Comparison of ENCODE assay signal across 8 cellular contexts in the genomic region with DNA sequence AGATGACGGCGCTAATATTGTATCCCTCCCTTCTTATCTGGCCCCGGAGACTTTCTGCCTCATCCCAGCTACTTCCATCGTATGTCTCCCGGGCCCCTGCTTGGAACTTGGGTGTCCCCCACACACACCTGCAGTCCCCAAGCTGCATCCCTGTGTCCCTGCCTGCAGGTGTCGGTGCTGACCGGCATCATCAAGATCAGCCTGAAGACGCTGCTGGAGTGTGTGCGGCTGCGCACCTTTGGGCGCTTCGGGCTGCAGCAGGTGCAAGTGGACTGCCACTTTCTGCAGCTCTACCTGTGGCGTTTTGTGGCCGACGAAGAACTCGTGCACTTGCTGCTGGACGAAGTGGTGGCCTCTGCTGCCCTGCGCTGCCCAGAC. TPM values are rescaled to one million over a fixed set of nuclear protein-coding genes. Genes with fewer than 3 reads are reported as not detected.
DNase-seq lines count a peak whose midpoint lies in the region; ATAC-seq and TF ChIP-seq lines count a peak whose summit lies in the region.

No MANE protein-coding gene starts in this region.

- no peak overlapping the region for H2AFZ ChIP-seq in GM23248

- H3K9me2 ChIP-seq in GM23248 (ENCODE audit: insufficient read depth): no peaks in the 10 kb centered on the region

- no peaks in the 10 kb centered on the region for H4K20me1 ChIP-seq in GM23248 (ENCODE audit: insufficient read depth)

- H3K27me3 Mint-ChIP-seq in T-helper 2 cell treated with Interferon-gamma antibody and Interleukin-4, amounts not matched to agents 5 μg/mL and 100 μg/mL, for 36 hours (ENCODE audit: low read depth): no peaks in the 10 kb centered on the region
- no peaks in the 10 kb centered on the region for H3K27me3 Mint-ChIP-seq in activated CD8-positive, alpha-beta T cell treated with anti-CD3 and anti-CD28 coated beads for 36 hours
- no peaks in the 10 kb centered on the region for H3K27me3 Mint-ChIP-seq in chondrocyte (ENCODE audit: low read depth)

- H3K9ac ChIP-seq in GM23248: no peak overlapping the region

- H3K27ac ChIP-seq in lower lobe of right lung (no peak overlapping the region), testis (no peak overlapping the region), GM23248 (no peak overlapping the region)

- H3K27ac Mint-ChIP-seq in T-helper 2 cell treated with Interferon-gamma antibody and Interleukin-4, amounts not matched to agents 5 μg/mL and 100 μg/mL, for 36 hours: peak overlapping the region; percentile 16
- H3K27ac Mint-ChIP-seq in activated CD8-positive, alpha-beta T cell treated with anti-CD3 and anti-CD28 coated beads for 36 hours: peak overlapping the region; percentile 57
- no peak overlapping the region for H3K27ac Mint-ChIP-seq in chondrocyte (ENCODE audit: unreplicated experiment)

- 0 out of 2 replicates have a peak, but pooled peaks cover 6% of the 10 kb centered on the region for H3F3A ChIP-seq in GM23248 (ENCODE audit: insufficient read depth)

- H3K36me3 ChIP-seq in lower lobe of right lung: peaks cover 40% of the 10 kb centered on the region
- H3K36me3 ChIP-seq in testis (ENCODE audit: low read depth, missing control alignments): no peaks in the 10 kb centered on the region
- no peaks in the 10 kb centered on the region for H3K36me3 ChIP-seq in GM23248 (ENCODE audit: low read depth)

- TF ChIP-seq CTCF in activated CD8-positive, alpha-beta T cell treated with anti-CD3 and anti-CD28 coated beads for 36 hours (IDR thresholded peaks at IDR 0.05): no peak
- TF ChIP-seq CTCF in lower lobe of right lung (IDR thresholded peaks at IDR 0.05) (no peak), testis (IDR thresholded peaks at IDR 0.05) (no peak), chondrocyte (IDR thresholded peaks at IDR 0.05) (no peak)

- H3K27me3 ChIP-seq in lower lobe of right lung (ENCODE audit: low read depth) (no peaks in the 10 kb centered on the region), testis (no peaks in the 10 kb centered on the region), GM23248 (replicated peaks; ENCODE audit: insufficient read depth) (no peaks in the 10 kb centered on the region)

- H3K4me1 Mint-ChIP-seq in T-helper 2 cell treated with Interferon-gamma antibody and Interleukin-4, amounts not matched to agents 5 μg/mL and 100 μg/mL, for 36 hours (ENCODE audit: low read depth): peaks cover 26% of the 10 kb centered on the region
- peaks cover 41% of the 10 kb centered on the region for H3K4me1 Mint-ChIP-seq in activated CD8-positive, alpha-beta T cell treated with anti-CD3 and anti-CD28 coated beads for 36 hours (ENCODE audit: low read depth)
- peaks cover 26% of the 10 kb centered on the region for H3K4me1 Mint-ChIP-seq in chondrocyte (ENCODE audit: low read depth)

- WGBS in testis, 2 donors: 53 to 79% methylated on average over 10 to 18 of the region's 18 CpGs
- 84% methylated on average over 18 of the region's 18 CpGs for WGBS in GM23248 (ENCODE audit: low coverage in 1 of 2, low lambda C conversion rate in 2 of 2, missing lambda C conversion rate in 2 of 2), 2 experiments

- DNase-seq in T-helper 2 cell treated with Interferon-gamma antibody and Interleukin-4, amounts not matched to agents 5 μg/mL and 100 μg/mL, for 36 hours (ENCODE audit: low spot score): no peak
- no peak for DNase-seq in T-helper 2 cell
- DNase-seq in activated CD8-positive, alpha-beta T cell treated with anti-CD3 and anti-CD28 coated beads for 36 hours: no peak
- no peak for DNase-seq in lower lobe of right lung
- no peak for DNase-seq in testis
- DNase-seq in chondrocyte (ENCODE audit: low spot score): no peak
- DNase-seq in GM23248: no peak

- in situ Hi-C loops in GM23248 (cut with MboI): no loop called here

- H3K9me3 Mint-ChIP-seq in T-helper 2 cell treated with Interferon-gamma antibody and Interleukin-4, amounts not matched to agents 5 μg/mL and 100 μg/mL, for 36 hours: no peaks in the 10 kb centered on the region
- no peaks in the 10 kb centered on the region for H3K9me3 Mint-ChIP-seq in activated CD8-positive, alpha-beta T cell treated with anti-CD3 and anti-CD28 coated beads for 36 hours
- no peaks in the 10 kb centered on the region for H3K9me3 Mint-ChIP-seq in chondrocyte (ENCODE audit: low read depth)

- peaks cover 6% of the 10 kb centered on the region for H3K36me3 Mint-ChIP-seq in T-helper 2 cell treated with Interferon-gamma antibody and Interleukin-4, amounts not matched to agents 5 μg/mL and 100 μg/mL, for 36 hours (ENCODE audit: low read depth)
- peaks cover 15% of the 10 kb centered on the region for H3K36me3 Mint-ChIP-seq in activated CD8-positive, alpha-beta T cell treated with anti-CD3 and anti-CD28 coated beads for 36 hours (ENCODE audit: low read depth)
- peaks cover 1% of the 10 kb centered on the region for H3K36me3 Mint-ChIP-seq in chondrocyte (ENCODE audit: low read depth)

- H3K4me1 ChIP-seq in lower lobe of right lung: peaks cover 40% of the 10 kb centered on the region
- peaks cover 14% of the 10 kb centered on the region for H3K4me1 ChIP-seq in testis
- H3K4me1 ChIP-seq in GM23248 (ENCODE audit: insufficient read depth): peaks cover 12% of the 10 kb centered on the region; the same call in 1 of the 2 replicates

- CTCF ChIA-PET in activated CD8-positive, alpha-beta T cell treated with anti-CD3 and anti-CD28 coated beads for 36 hours (lab: Charles Lee): interaction anchor here (0.9 to 7.6 kb wide), 16 partner anchors 10 to 263 kb away, joined by 3 to 115 read pairs (median 6); a partner anchor contains a TSS

- intact Hi-C loops in activated CD8-positive, alpha-beta T cell treated with anti-CD3 and anti-CD28 coated beads for 36 hours (cut with micrococcal nuclease): loop anchor here (10.0 kb wide), 1 partner anchor 96 kb away; a partner anchor contains a TSS
- intact Hi-C loops in lower lobe of right lung (cut with DNase I): no loop called here
- intact Hi-C loops in testis (cut with DNase I; ENCODE audit: low total_unique reads): loop anchor here (10.0 kb wide), 1 partner anchor 96 kb away; a partner anchor contains a TSS

- no peak for ATAC-seq in activated CD8-positive, alpha-beta T cell treated with anti-CD3 and anti-CD28 coated beads for 36 hours
- ATAC-seq in lower lobe of right lung (no peak), GM19397 (IDR thresholded peaks at IDR 0.05; ENCODE audit: unreplicated experiment) (no peak)

- no peak overlapping the region for H3K4me2 ChIP-seq in GM23248 (ENCODE audit: unreplicated experiment)

- H3K4me3 ChIP-seq in lower lobe of right lung: peak overlapping the region; percentile 60
- H3K4me3 ChIP-seq in testis: peak overlapping the region; percentile 41 to 42
- no peak overlapping the region for H3K4me3 ChIP-seq in GM23248

- TF ChIP-seq POLR2A in testis (IDR thresholded peaks at IDR 0.05): no peak

- POLR2A ChIA-PET in activated CD8-positive, alpha-beta T cell treated with anti-CD3 and anti-CD28 coated beads for 36 hours (lab: Charles Lee): interaction anchor here (0.5 to 16.2 kb wide), 8 partner anchors 10 to 441 kb away, joined by 3 to 294 read pairs (median 3); a partner anchor contains a TSS

- H3K4me3 Mint-ChIP-seq in T-helper 2 cell treated with Interferon-gamma antibody and Interleukin-4, amounts not matched to agents 5 μg/mL and 100 μg/mL, for 36 hours: no peak overlapping the region
- H3K4me3 Mint-ChIP-seq in activated CD8-positive, alpha-beta T cell treated with anti-CD3 and anti-CD28 coated beads for 36 hours: no peak overlapping the region
- no peak overlapping the region for H3K4me3 Mint-ChIP-seq in chondrocyte (ENCODE audit: unreplicated experiment)

- H3K79me2 ChIP-seq in GM23248 (ENCODE audit: insufficient read depth): peaks cover 9% of the 10 kb centered on the region

- H3K9me3 ChIP-seq in lower lobe of right lung: no peaks in the 10 kb centered on the region
- H3K9me3 ChIP-seq in testis: no peaks in the 10 kb centered on the region
- no peaks in the 10 kb centered on the region for H3K9me3 ChIP-seq in GM23248 (ENCODE audit: low read depth)

RNA-seq across cellular contexts. Expression of a gene that starts 0.5 kb away (rescaled TPM):
- total RNA-seq in activated CD8-positive, alpha-beta T cell treated with anti-CD3 and anti-CD28 coated beads for 36 hours: 10 to 100 TPM; 12.4 to 17.5 TPM
- total RNA-seq in lower lobe of right lung (38.8 TPM), testis (10 to 100 TPM; 42.0 to 49.6 TPM), chondrocyte (10.3 to 14.4 TPM (median 10.7 TPM) in 3 replicates)
- polyA plus RNA-seq in testis (ENCODE audit: insufficient read depth, low read depth, low replicate concordance) (36.4 TPM), GM23248 (2016; fragmentation: Nextera tagmentation; extraction: Ambion mirVana) (2.5 and 2.6 TPM in 2 replicates)
- total RNA-seq in GM23248 (2014; rRNA removed; shearing (Covaris generic)): 0.65 and 0.89 TPM in 2 replicates

RNA-seq across cellular contexts. Expression of a gene that starts 6.4 kb away (rescaled TPM):
- total RNA-seq in activated CD8-positive, alpha-beta T cell treated with anti-CD3 and anti-CD28 coated beads for 36 hours: 10 to 100 TPM; 11.5 to 12.7 TPM
- total RNA-seq in lower lobe of right lung (9.5 TPM), testis (100 to 1,000 TPM in 1 of 2 donors, 10 to 100 TPM in 1; 64.2 to 119 TPM), chondrocyte (7.9 to 8.7 TPM (median 7.9 TPM) in 3 replicates)
- polyA plus RNA-seq in testis (ENCODE audit: insufficient read depth, low read depth, low replicate concordance) (47.3 TPM), GM23248 (2016; fragmentation: Nextera tagmentation; extraction: Ambion mirVana) (15.5 and 15.6 TPM in 2 replicates)
- total RNA-seq in GM23248 (2014; rRNA removed; shearing (Covaris generic)): 12.3 and 13.2 TPM in 2 replicates

RNA-seq across cellular contexts. Expression of a gene that starts 10.8 kb away (rescaled TPM):
- 1,000 to 10,000 TPM; 1,112 to 1,137 TPM for total RNA-seq in activated CD8-positive, alpha-beta T cell treated with anti-CD3 and anti-CD28 coated beads for 36 hours
- total RNA-seq in lower lobe of right lung: 766 TPM
- total RNA-seq in testis: 100 to 1,000 TPM; 441 to 583 TPM
- 761 TPM for polyA plus RNA-seq in testis (ENCODE audit: insufficient read depth, low read depth, low replicate concordance)
- total RNA-seq in chondrocyte: 506 to 669 TPM (median 519 TPM) in 3 replicates
- 180 and 199 TPM in 2 replicates for total RNA-seq in GM23248 (2014; rRNA removed; shearing (Covaris generic))
- 342 and 365 TPM in 2 replicates for polyA plus RNA-seq in GM23248 (2016; fragmentation: Nextera tagmentation; extraction: Ambion mirVana)

RNA-seq across cellular contexts. Expression of a gene that starts 11.0 kb away (rescaled TPM):
- total RNA-seq in activated CD8-positive, alpha-beta T cell treated with anti-CD3 and anti-CD28 coated beads for 36 hours: 10 to 100 TPM; 48.7 to 53.4 TPM
- 40.8 TPM for total RNA-seq in lower lobe of right lung
- 10 to 100 TPM; 82.8 to 87.7 TPM for total RNA-seq in testis
- 53.9 TPM for polyA plus RNA-seq in testis (ENCODE audit: insufficient read depth, low read depth, low replicate concordance)
- total RNA-seq in chondrocyte: 37.2 to 43.2 TPM (median 40.5 TPM) in 3 replicates
- total RNA-seq in GM23248 (2014; rRNA removed; shearing (Covaris generic)): 65.6 and 78.4 TPM in 2 replicates
- 48.6 and 53.3 TPM in 2 replicates for polyA plus RNA-seq in GM23248 (2016; fragmentation: Nextera tagmentation; extraction: Ambion mirVana)

RNA-seq across cellular contexts. Expression of a gene that starts 15.1 kb away (rescaled TPM):
- 100 to 1,000 TPM; 103 TPM for total RNA-seq in activated CD8-positive, alpha-beta T cell treated with anti-CD3 and anti-CD28 coated beads for 36 hours
- 94.9 TPM for total RNA-seq in lower lobe of right lung
- 100 to 1,000 TPM; 173 to 252 TPM for total RNA-seq in testis
- polyA plus RNA-seq in testis (ENCODE audit: insufficient read depth, low read depth, low replicate concordance): 91.1 TPM
- 72.8 to 94.0 TPM (median 73.4 TPM) in 3 replicates for total RNA-seq in chondrocyte
- 285 and 339 TPM in 2 replicates for total RNA-seq in GM23248 (2014; rRNA removed; shearing (Covaris generic))
- polyA plus RNA-seq in GM23248 (2016; fragmentation: Nextera tagmentation; extraction: Ambion mirVana): 30.7 and 37.1 TPM in 2 replicates
